In genomic region chr22:50119169-50119767, GRCh38 we compare ENCODE assay signal across 15 cellular contexts. TPM values are rescaled to one million over a fixed set of nuclear protein-coding genes. Genes with fewer than 3 reads are reported as not detected.
DNase-seq lines count a peak whose midpoint lies in the region; ATAC-seq, FAIRE-seq and TF ChIP-seq lines count a peak whose summit lies in the region.
"Had no signal": no experiment of that assay in that cellular context is flagged by ENCODE, and none has a peak within 500 bp of the region (broad histone marks: within the 10 kb centered on the region; RNA-seq: fewer than 3 reads in every experiment).

No MANE protein-coding gene starts in this region.

- H2AFZ ChIP-seq in SK-N-SH (ENCODE audit: low read depth) (no peak overlapping the region), hepatocyte (no peak overlapping the region)

- H3K36me3 Mint-ChIP-seq in mesothelial cell of epicardium: peaks cover 3% of the 10 kb centered on the region

- H3K9me3 ChIP-seq in SK-N-SH (peaks cover 10% of the 10 kb centered on the region; the same call in 1 of the 2 replicates), hepatocyte (ENCODE audit: low read depth) (no peaks in the 10 kb centered on the region), tibial artery (peaks cover 0 to 9% (median 5%) of the 10 kb centered on the region in 3 donors)

- CTCF ChIA-PET in SK-N-SH (lab: Yijun Ruan, JAX): interaction anchor here (1.0 kb wide), 1 partner anchor 30 kb away, joined by 3 read pairs; no protein-coding TSS in a partner anchor

- H3K27ac ChIP-seq in SK-N-SH (ENCODE audit: low read depth in 2 of 2, low read length in 1 of 2) (peak overlapping the region in 1 of 2 experiments; percentile 31; a peak in 1 of 4 replicates), hepatocyte (peak overlapping the region; percentile 82), tibial artery (no peak overlapping the region)
- H3K27ac ChIP-seq: 22Rv1 had no signal

- TF ChIP-seq CTCF in SK-N-SH (IDR thresholded peaks at IDR 0.05): no peak
- TF ChIP-seq CTCF in hepatocyte (IDR thresholded peaks at IDR 0.05; ENCODE audit: poor library complexity): no peak
- TF ChIP-seq CTCF in mesothelial cell of epicardium (IDR thresholded peaks at IDR 0.05; ENCODE audit: unreplicated experiment): no peak
- no peak for TF ChIP-seq CTCF in tibial artery (IDR thresholded peaks at IDR 0.05)

- peaks cover 6% of the 10 kb centered on the region for H3F3A ChIP-seq in SK-N-SH (replicated peaks; ENCODE audit: insufficient read depth)

- intact Hi-C loops in tibial artery (cut with DNase I; ENCODE audit: low total_unique reads): no loop called here

- no peak for TF ChIP-seq EP300 in SK-N-SH (IDR thresholded peaks at IDR 0.05; ENCODE audit: borderline replicate concordance in 1 of 2, low read depth in 1 of 2, low read length in 1 of 2)

- H3K36me3 ChIP-seq in SK-N-SH (replicated peaks in 1 of 2; ENCODE audit: control insufficient read depth in 1 of 2, insufficient read depth in 2 of 2, low read length in 1 of 2): no peaks in the 10 kb centered on the region
- no peaks in the 10 kb centered on the region for H3K36me3 ChIP-seq in hepatocyte (replicated peaks; ENCODE audit: insufficient read depth, low read depth)
- no peaks in the 10 kb centered on the region for H3K36me3 ChIP-seq in tibial artery

- H4K20me1 ChIP-seq in SK-N-SH (ENCODE audit: insufficient read depth): no peaks in the 10 kb centered on the region
- H4K20me1 ChIP-seq in hepatocyte (ENCODE audit: insufficient read depth, poor library complexity, severe bottlenecking): no peaks in the 10 kb centered on the region

- no peaks in the 10 kb centered on the region for H3K27me3 Mint-ChIP-seq in mesothelial cell of epicardium (ENCODE audit: low read depth)

- H3K9me2 ChIP-seq in SK-N-SH (no peaks in the 10 kb centered on the region), hepatocyte (replicated peaks; ENCODE audit: insufficient read depth) (no peaks in the 10 kb centered on the region)

- H3K4me1 Mint-ChIP-seq in mesothelial cell of epicardium: peaks cover 33% of the 10 kb centered on the region

- no peak for TF ChIP-seq RAD21 in SK-N-SH (IDR thresholded peaks at IDR 0.05; ENCODE audit: low read length)

- no peak for DNase-seq in SK-N-SH
- no peak for DNase-seq in hepatocyte (ENCODE audit: low spot score)
- DNase-seq in mesothelial cell of epicardium (ENCODE audit: low spot score in 2 of 2, unreplicated experiment in 2 of 2): no peak
- DNase-seq in urothelium cell line (ENCODE audit: low spot score): no peak
- DNase-seq in tibial artery: no peak
- no peak for DNase-seq in middle frontal gyrus (ENCODE audit: extremely low spot score, low spot score)
- DNase-seq: C1 segment of cervical spinal cord, NCI-H1048 had no signal

- H3K27me3 ChIP-seq in SK-N-SH (ENCODE audit: insufficient read depth): no peaks in the 10 kb centered on the region
- H3K27me3 ChIP-seq in hepatocyte: no peaks in the 10 kb centered on the region
- peaks cover 0 to 17% of the 10 kb centered on the region in 2 donors for H3K27me3 ChIP-seq in tibial artery

- no peak overlapping the region for H3K9ac ChIP-seq in SK-N-SH

- H3K4me3 ChIP-seq in SK-N-SH (ENCODE audit: low read depth in 2 of 2, low read length in 1 of 2) (no peak overlapping the region), hepatocyte (no peak overlapping the region), tibial artery (no peak overlapping the region)

- H3K4me2 ChIP-seq in SK-N-SH (peak overlapping the region; percentile 23; the same call in 1 of the 2 replicates), hepatocyte (peak overlapping the region; percentile 40)

- H3K4me3 Mint-ChIP-seq in mesothelial cell of epicardium: no peak overlapping the region

- POLR2A ChIA-PET in SK-N-SH (lab: Yijun Ruan, JAX): no interaction called here

- H3K9me3 Mint-ChIP-seq in mesothelial cell of epicardium: peaks cover 10% of the 10 kb centered on the region

- 96% methylated on average over 7 of the region's 14 CpGs for WGBS in SK-N-SH (ENCODE audit: low lambda C conversion rate)
- WGBS in hepatocyte (ENCODE audit: low lambda C conversion rate, missing lambda C conversion rate): 73% methylated on average over 14 of the region's 14 CpGs

- peaks cover 14 to 22% of the 10 kb centered on the region in 2 experiments; a peak in 3 of 4 replicates for H3K4me1 ChIP-seq in SK-N-SH (ENCODE audit: control insufficient read depth in 1 of 2, insufficient read depth in 2 of 2, low read depth in 1 of 2, low read length in 1 of 2)
- H3K4me1 ChIP-seq in hepatocyte (ENCODE audit: insufficient read depth): peaks cover 34% of the 10 kb centered on the region
- no peaks in the 10 kb centered on the region for H3K4me1 ChIP-seq in tibial artery

- H3K27ac Mint-ChIP-seq in mesothelial cell of epicardium: peak overlapping the region; percentile 93

- no peak for ATAC-seq in SK-N-SH treated with all-trans-retinoic acid at 6 μM for 48 hours
- ATAC-seq in GM21529 (IDR thresholded peaks at IDR 0.05; ENCODE audit: unreplicated experiment): no peak
- ATAC-seq: Panc1, Right ventricle myocardium inferior had no signal

- H3K79me2 ChIP-seq in SK-N-SH (ENCODE audit: insufficient read depth) (no peaks in the 10 kb centered on the region), hepatocyte (no peaks in the 10 kb centered on the region)

- peak; percentile 77 for FAIRE-seq in urothelium cell line (lab: Jason Lieb, UNC)
- FAIRE-seq: GM18507 had no signal

TF ChIP-seq in SK-N-SH, 30 proteins besides CTCF, POLR2A, EP300 and RAD21 (continues in another document):
- TF ChIP-seq MAX (IDR thresholded peaks at IDR 0.05; ENCODE audit: low read depth) (no peak), RCOR1 (IDR thresholded peaks at IDR 0.05; ENCODE audit: low read length) (no peak), NFIC (IDR thresholded peaks at IDR 0.05; ENCODE audit: borderline replicate concordance) (no peak), FOSL2 (IDR thresholded peaks at IDR 0.05; ENCODE audit: borderline replicate concordance, low read depth) (no peak), EZH2phosphoT487 (IDR thresholded peaks at IDR 0.05; ENCODE audit: borderline replicate concordance, low read depth) (no peak), RXRA (IDR thresholded peaks at IDR 0.05; ENCODE audit: borderline replicate concordance, low read depth) (no peak), NRF1 (IDR thresholded peaks at IDR 0.05; ENCODE audit: low read depth, low read length) (no peak)
- TF ChIP-seq, protein P1, sequence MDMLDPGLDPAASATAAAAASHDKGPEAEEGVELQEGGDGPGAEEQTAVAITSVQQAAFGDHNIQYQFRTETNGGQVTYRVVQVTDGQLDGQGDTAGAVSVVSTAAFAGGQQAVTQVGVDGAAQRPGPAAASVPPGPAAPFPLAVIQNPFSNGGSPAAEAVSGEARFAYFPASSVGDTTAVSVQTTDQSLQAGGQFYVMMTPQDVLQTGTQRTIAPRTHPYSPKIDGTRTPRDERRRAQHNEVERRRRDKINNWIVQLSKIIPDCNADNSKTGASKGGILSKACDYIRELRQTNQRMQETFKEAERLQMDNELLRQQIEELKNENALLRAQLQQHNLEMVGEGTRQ (IDR thresholded peaks at IDR 0.05; ENCODE audit: borderline replicate concordance, low read depth, low read length): no peak

TF ChIP-seq in SK-N-SH treated with all-trans-retinoic acid at 6 μM for 48 hours, 23 proteins besides CTCF, POLR2A, EP300 and RAD21:
- TF ChIP-seq CSDC2 (CRISPR knock-in tag; IDR thresholded peaks at IDR 0.05) (no peak), ISL1 (CRISPR knock-in tag; IDR thresholded peaks at IDR 0.05) (no peak)

RNA-seq across cellular contexts. Expression of gene MOV10L1, which starts 29.5 kb away (rescaled TPM):
- 2.1 and 3.0 TPM in 2 replicates for polyA plus RNA-seq in SK-N-SH (2012; rRNA removed)
- 0.59 and 0.94 TPM in 2 replicates for polyA plus RNA-seq in SK-N-SH (2012; cell fraction: cytosol; rRNA removed)
- 19.6 and 23.9 TPM in 2 replicates for polyA plus RNA-seq in SK-N-SH (2012; cell fraction: nucleus; rRNA removed)
- 0.92 and 3.6 TPM in 2 replicates for total RNA-seq in hepatocyte
- 0.36 and 2.0 TPM in 2 replicates for polyA plus RNA-seq in hepatocyte
- total RNA-seq in mesothelial cell of epicardium: 1.7 to 3.5 TPM (median 2.8 TPM) in 3 replicates
- total RNA-seq: HT1080, Right ventricle myocardium inferior had no signal

RNA-seq across cellular contexts. Expression of gene MLC1, which starts 34.0 kb away (rescaled TPM):
- polyA plus RNA-seq in SK-N-SH (2012; rRNA removed) (not detected in 2 replicates), hepatocyte (3.3 and 3.4 TPM in 2 replicates)
- 0.01 TPM in 1 of 2 replicates, not detected in the other for polyA plus RNA-seq in SK-N-SH (2012; cell fraction: cytosol; rRNA removed)
- not detected in 2 replicates for polyA plus RNA-seq in SK-N-SH (2012; cell fraction: nucleus; rRNA removed)
- total RNA-seq in hepatocyte (3.7 and 8.2 TPM in 2 replicates), mesothelial cell of epicardium (1.8 to 2.1 TPM (median 2.0 TPM) in 3 replicates)

RNA-seq across cellular contexts. Expression of gene PANX2, which starts 51.3 kb away (rescaled TPM):
- polyA plus RNA-seq in SK-N-SH (2012; rRNA removed): 1.3 and 2.4 TPM in 2 replicates
- 1.5 and 2.4 TPM in 2 replicates for polyA plus RNA-seq in SK-N-SH (2012; cell fraction: cytosol; rRNA removed)
- polyA plus RNA-seq in SK-N-SH (2012; cell fraction: nucleus; rRNA removed): 7.8 and 11.2 TPM in 2 replicates
- total RNA-seq in hepatocyte: 0.60 and 2.1 TPM in 2 replicates
- 0.44 and 1.2 TPM in 2 replicates for polyA plus RNA-seq in hepatocyte
- total RNA-seq in mesothelial cell of epicardium: 6.0 to 7.0 TPM (median 6.4 TPM) in 3 replicates
